ENCODE assay signal across 4 cellular contexts in the genomic region with DNA sequence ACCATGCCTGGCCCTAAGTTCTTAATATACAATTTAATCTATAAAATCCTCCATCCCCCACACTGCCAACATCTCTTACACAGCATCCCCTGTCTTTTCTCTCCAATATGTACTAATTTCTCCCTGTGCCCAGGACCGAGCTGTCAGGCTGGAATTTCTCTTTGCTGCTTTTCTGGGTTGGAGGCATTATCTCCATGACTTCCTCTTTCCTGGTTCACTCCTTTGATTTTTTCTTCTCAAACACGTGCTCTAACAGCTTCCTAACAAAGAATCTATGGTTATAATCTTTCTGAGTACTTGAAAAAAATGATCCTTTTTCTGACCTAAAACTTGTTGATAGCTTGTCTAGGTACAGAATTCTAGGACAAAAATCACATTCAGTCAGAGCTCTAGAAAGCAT.
TF ChIP-seq lines count a peak whose summit lies in the region.

No MANE protein-coding gene starts in this region.

TF ChIP-seq in SK-N-SH, 30 proteins besides CTCF, POLR2A, EP300 and RAD21 (continues in another document):
- TF ChIP-seq FOSL2 (IDR thresholded peaks at IDR 0.05; ENCODE audit: borderline replicate concordance, low read depth) (no peak), ELF1 (IDR thresholded peaks at IDR 0.05) (no peak), EZH2phosphoT487 (IDR thresholded peaks at IDR 0.05; ENCODE audit: borderline replicate concordance, low read depth) (no peak), SMC3 (IDR thresholded peaks at IDR 0.05; ENCODE audit: low read depth, low read length) (no peak), RCOR1 (IDR thresholded peaks at IDR 0.05; ENCODE audit: low read length) (no peak), MEF2A (IDR thresholded peaks at IDR 0.05; ENCODE audit: borderline replicate concordance, low read depth) (no peak), NFIC (IDR thresholded peaks at IDR 0.05; ENCODE audit: borderline replicate concordance) (no peak), JUND (IDR thresholded peaks at IDR 0.05) (no peak), FOXJ3 (CRISPR knock-in tag; IDR thresholded peaks at IDR 0.05) (no peak), YY1 (IDR thresholded peaks at IDR 0.05; ENCODE audit: low read depth) (no peak), FOXM1 (IDR thresholded peaks at IDR 0.05; ENCODE audit: low read depth) (no peak), RXRA (IDR thresholded peaks at IDR 0.05; ENCODE audit: borderline replicate concordance, low read depth) (no peak), TCF12 (IDR thresholded peaks at IDR 0.05) (no peak), PBX3 (IDR thresholded peaks at IDR 0.05) (no peak)
- TF ChIP-seq, protein P1, sequence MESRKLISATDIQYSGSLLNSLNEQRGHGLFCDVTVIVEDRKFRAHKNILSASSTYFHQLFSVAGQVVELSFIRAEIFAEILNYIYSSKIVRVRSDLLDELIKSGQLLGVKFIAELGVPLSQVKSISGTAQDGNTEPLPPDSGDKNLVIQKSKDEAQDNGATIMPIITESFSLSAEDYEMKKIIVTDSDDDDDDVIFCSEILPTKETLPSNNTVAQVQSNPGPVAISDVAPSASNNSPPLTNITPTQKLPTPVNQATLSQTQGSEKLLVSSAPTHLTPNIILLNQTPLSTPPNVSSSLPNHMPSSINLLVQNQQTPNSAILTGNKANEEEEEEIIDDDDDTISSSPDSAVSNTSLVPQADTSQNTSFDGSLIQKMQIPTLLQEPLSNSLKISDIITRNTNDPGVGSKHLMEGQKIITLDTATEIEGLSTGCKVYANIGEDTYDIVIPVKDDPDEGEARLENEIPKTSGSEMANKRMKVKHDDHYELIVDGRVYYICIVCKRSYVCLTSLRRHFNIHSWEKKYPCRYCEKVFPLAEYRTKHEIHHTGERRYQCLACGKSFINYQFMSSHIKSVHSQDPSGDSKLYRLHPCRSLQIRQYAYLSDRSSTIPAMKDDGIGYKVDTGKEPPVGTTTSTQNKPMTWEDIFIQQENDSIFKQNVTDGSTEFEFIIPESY (IDR thresholded peaks at IDR 0.05; ENCODE audit: borderline replicate concordance, low read depth), result no peak

TF ChIP-seq in SK-N-SH treated with all-trans-retinoic acid at 6 μM for 48 hours, 23 proteins besides CTCF, POLR2A, EP300 and RAD21 (continues in another document):
- no peak for TF ChIP-seq ZFP30 (CRISPR knock-in tag; IDR thresholded peaks at IDR 0.05)
- TF ChIP-seq, protein P2, sequence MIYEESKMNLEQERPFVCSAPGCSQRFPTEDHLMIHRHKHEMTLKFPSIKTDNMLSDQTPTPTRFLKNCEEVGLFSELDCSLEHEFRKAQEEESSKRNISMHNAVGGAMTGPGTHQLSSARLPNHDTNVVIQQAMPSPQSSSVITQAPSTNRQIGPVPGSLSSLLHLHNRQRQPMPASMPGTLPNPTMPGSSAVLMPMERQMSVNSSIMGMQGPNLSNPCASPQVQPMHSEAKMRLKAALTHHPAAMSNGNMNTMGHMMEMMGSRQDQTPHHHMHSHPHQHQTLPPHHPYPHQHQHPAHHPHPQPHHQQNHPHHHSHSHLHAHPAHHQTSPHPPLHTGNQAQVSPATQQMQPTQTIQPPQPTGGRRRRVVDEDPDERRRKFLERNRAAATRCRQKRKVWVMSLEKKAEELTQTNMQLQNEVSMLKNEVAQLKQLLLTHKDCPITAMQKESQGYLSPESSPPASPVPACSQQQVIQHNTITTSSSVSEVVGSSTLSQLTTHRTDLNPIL (CRISPR knock-in tag; IDR thresholded peaks at IDR 0.05; ENCODE audit: low read depth), result no peak
- TF ChIP-seq TOX (CRISPR knock-in tag; IDR thresholded peaks at IDR 0.05; ENCODE audit: borderline replicate concordance), result no peak
- no peak for TF ChIP-seq CSDC2 (CRISPR knock-in tag; IDR thresholded peaks at IDR 0.05)
- no peak for TF ChIP-seq ARNTL (CRISPR knock-in tag; IDR thresholded peaks at IDR 0.05; ENCODE audit: borderline replicate concordance, low read depth)
- no peak for TF ChIP-seq SNAI2 (CRISPR knock-in tag; IDR thresholded peaks at IDR 0.05)
- no peak for TF ChIP-seq CSRNP3 (CRISPR knock-in tag; IDR thresholded peaks at IDR 0.05)
- no peak for TF ChIP-seq RARB (CRISPR knock-in tag; IDR thresholded peaks at IDR 0.05)
- TF ChIP-seq, protein P3, sequence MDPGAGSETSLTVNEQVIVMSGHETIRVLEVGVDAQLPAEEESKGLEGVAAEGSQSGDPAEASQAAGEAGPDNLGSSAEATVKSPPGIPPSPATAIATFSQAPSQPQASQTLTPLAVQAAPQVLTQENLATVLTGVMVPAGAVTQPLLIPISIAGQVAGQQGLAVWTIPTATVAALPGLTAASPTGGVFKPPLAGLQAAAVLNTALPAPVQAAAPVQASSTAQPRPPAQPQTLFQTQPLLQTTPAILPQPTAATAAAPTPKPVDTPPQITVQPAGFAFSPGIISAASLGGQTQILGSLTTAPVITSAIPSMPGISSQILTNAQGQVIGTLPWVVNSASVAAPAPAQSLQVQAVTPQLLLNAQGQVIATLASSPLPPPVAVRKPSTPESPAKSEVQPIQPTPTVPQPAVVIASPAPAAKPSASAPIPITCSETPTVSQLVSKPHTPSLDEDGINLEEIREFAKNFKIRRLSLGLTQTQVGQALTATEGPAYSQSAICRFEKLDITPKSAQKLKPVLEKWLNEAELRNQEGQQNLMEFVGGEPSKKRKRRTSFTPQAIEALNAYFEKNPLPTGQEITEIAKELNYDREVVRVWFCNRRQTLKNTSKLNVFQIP (CRISPR knock-in tag; IDR thresholded peaks at IDR 0.05; ENCODE audit: borderline replicate concordance, low read depth), result no peak
- TF ChIP-seq TCF4 (CRISPR knock-in tag; IDR thresholded peaks at IDR 0.05; ENCODE audit: borderline replicate concordance), result no peak
- no peak for TF ChIP-seq ZNF70 (CRISPR knock-in tag; IDR thresholded peaks at IDR 0.05)
- no peak for TF ChIP-seq ISL1 (CRISPR knock-in tag; IDR thresholded peaks at IDR 0.05)
- no peak for TF ChIP-seq PPARA (CRISPR knock-in tag; IDR thresholded peaks at IDR 0.05; ENCODE audit: borderline replicate concordance)
- TF ChIP-seq ZFP3 (CRISPR knock-in tag; IDR thresholded peaks at IDR 0.05), result no peak

TF ChIP-seq in GM23338, 12 proteins besides CTCF, POLR2A, EP300 and RAD21 (continues in another document):
- no peak for TF ChIP-seq ZNF114 (CRISPR knock-in tag; IDR thresholded peaks at IDR 0.05)
- no peak for TF ChIP-seq EZH2phosphoT487 (IDR thresholded peaks at IDR 0.05; ENCODE audit: unreplicated experiment)
- TF ChIP-seq CREB1 (CRISPR knock-in tag; IDR thresholded peaks at IDR 0.05; ENCODE audit: low read depth), result no peak
- TF ChIP-seq JUNB (IDR thresholded peaks at IDR 0.05; ENCODE audit: unreplicated experiment), result no peak
- TF ChIP-seq, protein P4, sequence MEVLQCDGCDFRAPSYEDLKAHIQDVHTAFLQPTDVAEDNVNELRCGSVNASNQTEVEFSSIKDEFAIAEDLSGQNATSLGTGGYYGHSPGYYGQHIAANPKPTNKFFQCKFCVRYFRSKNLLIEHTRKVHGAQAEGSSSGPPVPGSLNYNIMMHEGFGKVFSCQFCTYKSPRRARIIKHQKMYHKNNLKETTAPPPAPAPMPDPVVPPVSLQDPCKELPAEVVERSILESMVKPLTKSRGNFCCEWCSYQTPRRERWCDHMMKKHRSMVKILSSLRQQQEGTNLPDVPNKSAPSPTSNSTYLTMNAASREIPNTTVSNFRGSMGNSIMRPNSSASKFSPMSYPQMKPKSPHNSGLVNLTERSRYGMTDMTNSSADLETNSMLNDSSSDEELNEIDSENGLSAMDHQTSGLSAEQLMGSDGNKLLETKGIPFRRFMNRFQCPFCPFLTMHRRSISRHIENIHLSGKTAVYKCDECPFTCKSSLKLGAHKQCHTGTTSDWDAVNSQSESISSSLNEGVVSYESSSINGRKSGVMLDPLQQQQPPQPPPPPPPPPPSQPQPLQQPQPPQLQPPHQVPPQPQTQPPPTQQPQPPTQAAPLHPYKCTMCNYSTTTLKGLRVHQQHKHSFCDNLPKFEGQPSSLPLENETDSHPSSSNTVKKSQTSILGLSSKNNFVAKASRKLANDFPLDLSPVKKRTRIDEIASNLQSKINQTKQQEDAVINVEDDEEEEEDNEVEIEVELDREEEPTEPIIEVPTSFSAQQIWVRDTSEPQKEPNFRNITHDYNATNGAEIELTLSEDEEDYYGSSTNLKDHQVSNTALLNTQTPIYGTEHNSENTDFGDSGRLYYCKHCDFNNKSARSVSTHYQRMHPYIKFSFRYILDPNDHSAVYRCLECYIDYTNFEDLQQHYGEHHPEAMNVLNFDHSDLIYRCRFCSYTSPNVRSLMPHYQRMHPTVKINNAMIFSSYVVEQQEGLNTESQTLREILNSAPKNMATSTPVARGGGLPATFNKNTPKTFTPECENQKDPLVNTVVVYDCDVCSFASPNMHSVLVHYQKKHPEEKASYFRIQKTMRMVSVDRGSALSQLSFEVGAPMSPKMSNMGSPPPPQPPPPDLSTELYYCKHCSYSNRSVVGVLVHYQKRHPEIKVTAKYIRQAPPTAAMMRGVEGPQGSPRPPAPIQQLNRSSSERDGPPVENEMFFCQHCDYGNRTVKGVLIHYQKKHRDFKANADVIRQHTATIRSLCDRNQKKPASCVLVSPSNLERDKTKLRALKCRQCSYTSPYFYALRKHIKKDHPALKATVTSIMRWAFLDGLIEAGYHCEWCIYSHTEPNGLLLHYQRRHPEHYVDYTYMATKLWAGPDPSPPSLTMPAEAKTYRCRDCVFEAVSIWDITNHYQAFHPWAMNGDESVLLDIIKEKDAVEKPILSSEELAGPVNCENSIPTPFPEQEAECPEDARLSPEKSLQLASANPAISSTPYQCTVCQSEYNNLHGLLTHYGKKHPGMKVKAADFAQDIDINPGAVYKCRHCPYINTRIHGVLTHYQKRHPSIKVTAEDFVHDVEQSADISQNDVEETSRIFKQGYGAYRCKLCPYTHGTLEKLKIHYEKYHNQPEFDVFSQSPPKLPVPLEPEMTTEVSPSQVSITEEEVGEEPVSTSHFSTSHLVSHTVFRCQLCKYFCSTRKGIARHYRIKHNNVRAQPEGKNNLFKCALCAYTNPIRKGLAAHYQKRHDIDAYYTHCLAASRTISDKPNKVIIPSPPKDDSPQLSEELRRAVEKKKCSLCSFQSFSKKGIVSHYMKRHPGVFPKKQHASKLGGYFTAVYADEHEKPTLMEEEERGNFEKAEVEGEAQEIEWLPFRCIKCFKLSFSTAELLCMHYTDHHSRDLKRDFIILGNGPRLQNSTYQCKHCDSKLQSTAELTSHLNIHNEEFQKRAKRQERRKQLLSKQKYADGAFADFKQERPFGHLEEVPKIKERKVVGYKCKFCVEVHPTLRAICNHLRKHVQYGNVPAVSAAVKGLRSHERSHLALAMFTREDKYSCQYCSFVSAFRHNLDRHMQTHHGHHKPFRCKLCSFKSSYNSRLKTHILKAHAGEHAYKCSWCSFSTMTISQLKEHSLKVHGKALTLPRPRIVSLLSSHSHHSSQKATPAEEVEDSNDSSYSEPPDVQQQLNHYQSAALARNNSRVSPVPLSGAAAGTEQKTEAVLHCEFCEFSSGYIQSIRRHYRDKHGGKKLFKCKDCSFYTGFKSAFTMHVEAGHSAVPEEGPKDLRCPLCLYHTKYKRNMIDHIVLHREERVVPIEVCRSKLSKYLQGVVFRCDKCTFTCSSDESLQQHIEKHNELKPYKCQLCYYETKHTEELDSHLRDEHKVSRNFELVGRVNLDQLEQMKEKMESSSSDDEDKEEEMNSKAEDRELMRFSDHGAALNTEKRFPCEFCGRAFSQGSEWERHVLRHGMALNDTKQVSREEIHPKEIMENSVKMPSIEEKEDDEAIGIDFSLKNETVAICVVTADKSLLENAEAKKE (CRISPR knock-in tag; IDR thresholded peaks at IDR 0.05), result no peak
- TF ChIP-seq STAT1 (IDR thresholded peaks at IDR 0.05; ENCODE audit: unreplicated experiment), result no peak
- TF ChIP-seq ZNF331 (CRISPR knock-in tag; IDR thresholded peaks at IDR 0.05; ENCODE audit: low read depth), result no peak

TF ChIP-seq in endothelial cell of umbilical vein, 7 proteins besides CTCF, POLR2A, EP300 and RAD21:
- TF ChIP-seq JUN (IDR thresholded peaks at IDR 0.05; ENCODE audit: borderline replicate concordance, insufficient read depth, insufficient read length, low read depth), result no peak
- no peak for TF ChIP-seq POLR2AphosphoS5 (IDR thresholded peaks at IDR 0.05; ENCODE audit: insufficient read depth, low read depth, low read length)
- TF ChIP-seq EZH2 (IDR thresholded peaks at IDR 0.05; ENCODE audit: borderline replicate concordance, low read depth, low read length, severe bottlenecking), result no peak
- TF ChIP-seq MAX (IDR thresholded peaks at IDR 0.05; ENCODE audit: insufficient read depth, insufficient read length), result no peak
- TF ChIP-seq MYC (IDR thresholded peaks at IDR 0.05; ENCODE audit: low read depth, low read length), result no peak
- TF ChIP-seq FOS (IDR thresholded peaks at IDR 0.05; ENCODE audit: borderline replicate concordance, insufficient read depth, low read length), result no peak
- no peak for TF ChIP-seq GATA2 (IDR thresholded peaks at IDR 0.05; ENCODE audit: insufficient read depth, insufficient read length, low read depth, low read length)
